ENCODE assay signal across 24 cellular contexts in genomic region chr12:98466970-98467369, GRCh38. TPM values are rescaled to one million over a fixed set of nuclear protein-coding genes. Genes with fewer than 3 reads are reported as not detected.
DNase-seq lines count a peak whose midpoint lies in the region; ATAC-seq, FAIRE-seq and TF ChIP-seq lines count a peak whose summit lies in the region.
"Had no signal": no experiment of that assay in that cellular context is flagged by ENCODE, and none has a peak within 500 bp of the region (broad histone marks: within the 10 kb centered on the region; RNA-seq: fewer than 3 reads in every experiment).

No MANE protein-coding gene starts in this region.

- no peaks in the 10 kb centered on the region; the same call in 2 of the 3 replicates for H3K9me3 ChIP-seq in GM12878 (replicated peaks; ENCODE audit: control insufficient read depth, insufficient read depth, low read length)
- H3K9me3 ChIP-seq: BE2C had no signal

- CTCF ChIA-PET in GM12878 (lab: Yijun Ruan, JAX), result interaction anchor here (0.6 to 1.3 kb wide), 2 partner anchors 9 to 41 kb away, joined by 3 to 4 read pairs; no protein-coding TSS in a partner anchor

- H3K36me3 Mint-ChIP-seq in activated T-cell treated with anti-CD3 and anti-CD28 coated beads, Interleukin-2, amount 50 U/mL, for 72 hours (ENCODE audit: insufficient read depth in 2 of 2), result no peaks in the 10 kb centered on the region
- H3K36me3 Mint-ChIP-seq in activated T-cell treated with anti-CD3 and anti-CD28 coated beads, Interleukin-2, amount 50 U/mL, for 24 hours (ENCODE audit: low read depth), result no peaks in the 10 kb centered on the region
- no peaks in the 10 kb centered on the region for H3K36me3 Mint-ChIP-seq in stimulated activated memory B cell treated with anti-CD40 and anti-IgM and Interleukin-4, amounts not matched to agents 10 μg/mL and 1 μg/mL and 100 μg/mL, for 72 hours
- H3K36me3 Mint-ChIP-seq: CD8-positive, alpha-beta T cell had no signal

- intact Hi-C loops in GM12878 (cut with micrococcal nuclease; ENCODE audit: unreplicated experiment), result no loop called here

- no peak overlapping the region for H2AFZ ChIP-seq in GM12878 (ENCODE audit: control insufficient read depth, low read depth, low read length)

- H3K9me3 Mint-ChIP-seq in activated T-cell treated with anti-CD3 and anti-CD28 coated beads, Interleukin-2, amount 50 U/mL, for 72 hours, result no peaks in the 10 kb centered on the region
- no peaks in the 10 kb centered on the region for H3K9me3 Mint-ChIP-seq in activated T-cell treated with anti-CD3 and anti-CD28 coated beads, Interleukin-2, amount 50 U/mL, for 24 hours
- no peaks in the 10 kb centered on the region for H3K9me3 Mint-ChIP-seq in stimulated activated memory B cell treated with anti-CD40 and anti-IgM and Interleukin-4, amounts not matched to agents 10 μg/mL and 1 μg/mL and 100 μg/mL, for 72 hours
- H3K9me3 Mint-ChIP-seq: CD8-positive, alpha-beta T cell; H9 had no signal

- no peak for FAIRE-seq in GM12878 (lab: Jason Lieb, UNC)
- FAIRE-seq: A204.1, GM12891, GM18507, H1, HTR-8/SVneo, K562 had no signal

- no peak for DNase-seq in activated T-cell treated with anti-CD3 and anti-CD28 coated beads, Interleukin-2, amount 50 U/mL, for 72 hours
- no peak for DNase-seq in activated T-cell treated with anti-CD3 and anti-CD28 coated beads, Interleukin-2, amount 50 U/mL, for 24 hours
- DNase-seq in CD1c-positive myeloid dendritic cell (ENCODE audit: extremely low spot score) (peak; percentile 41), GM12878 (ENCODE audit: low read depth, low spot score) (no peak), NCI-H69 (lab: John Stamatoyannopoulos, UW) (no peak)
- DNase-seq: ACHN; BE2C; Calu3; CD8-positive, alpha-beta T cell; DMS53; DND-41; EL; H9; IMR-90 had no signal

- H3K4me2 ChIP-seq in GM12878 (ENCODE audit: control insufficient read depth, insufficient read depth), result no peak overlapping the region

- no peak for TF ChIP-seq EP300 in GM12878 (IDR thresholded peaks at IDR 0.05; ENCODE audit: borderline replicate concordance in 1 of 2, control insufficient read depth in 1 of 2, low read depth in 2 of 2, low read length in 2 of 2)

- ATAC-seq in activated T-cell treated with anti-CD3 and anti-CD28 coated beads, Interleukin-2, amount 50 U/mL, for 72 hours (replicated peaks in 1 of 2), result peak; percentile 31 to 35
- ATAC-seq in HG02885 (IDR thresholded peaks at IDR 0.05; ENCODE audit: poor library complexity, unreplicated experiment), result peak; percentile 37
- ATAC-seq in GM12878, result peak; percentile 36
- no peak for ATAC-seq in GM21447 (IDR thresholded peaks at IDR 0.05; ENCODE audit: unreplicated experiment)
- ATAC-seq in stimulated activated memory B cell treated with anti-CD40 and anti-IgM and Interleukin-4, amounts not matched to agents 10 μg/mL and 1 μg/mL and 100 μg/mL, for 72 hours, result no peak
- ATAC-seq: CD8-positive, alpha-beta T cell; K562 had no signal

- no peaks in the 10 kb centered on the region for H3K36me3 ChIP-seq in GM12878 (ENCODE audit: control insufficient read depth in 2 of 2, insufficient read depth in 2 of 2, low read length in 1 of 2)
- H3K36me3 ChIP-seq: BE2C had no signal

- no peaks in the 10 kb centered on the region for H3K79me2 ChIP-seq in GM12878 (ENCODE audit: control insufficient read depth, insufficient read depth, low read length)

- H3K27me3 ChIP-seq in GM12878 (replicated peaks in 1 of 2; ENCODE audit: control insufficient read depth in 2 of 2, insufficient read depth in 2 of 2, low read length in 1 of 2), result no peaks in the 10 kb centered on the region; a peak in 1 of 4 replicates
- H3K27me3 ChIP-seq: BE2C had no signal

- H3K4me3 ChIP-seq in GM12878, result no peak overlapping the region
- H3K4me3 ChIP-seq: K562 had no signal

- no peaks in the 10 kb centered on the region for H3K27me3 Mint-ChIP-seq in activated T-cell treated with anti-CD3 and anti-CD28 coated beads, Interleukin-2, amount 50 U/mL, for 72 hours (ENCODE audit: low read depth)
- no peaks in the 10 kb centered on the region for H3K27me3 Mint-ChIP-seq in activated T-cell treated with anti-CD3 and anti-CD28 coated beads, Interleukin-2, amount 50 U/mL, for 24 hours
- H3K27me3 Mint-ChIP-seq in stimulated activated memory B cell treated with anti-CD40 and anti-IgM and Interleukin-4, amounts not matched to agents 10 μg/mL and 1 μg/mL and 100 μg/mL, for 72 hours, result peaks cover 28% of the 10 kb centered on the region

- no peak for TF ChIP-seq RAD21 in GM12878 (IDR thresholded peaks at IDR 0.05; ENCODE audit: insufficient read depth, low read depth, low read length)

- H3K27ac ChIP-seq in GM12878 (ENCODE audit: control insufficient read depth, insufficient read depth), result no peak overlapping the region
- H3K27ac ChIP-seq: C4-2B had no signal

- TF ChIP-seq POLR2A in GM12878 (IDR thresholded peaks at IDR 0.05; ENCODE audit: low read depth, low read length), result no peak

- no peak for TF ChIP-seq CTCF in GM12878 (IDR thresholded peaks at IDR 0.05 in 2 of 3, conservative IDR thresholded peaks at IDR 0.05 in 1 of 3; ENCODE audit: control insufficient read depth in 2 of 3, extremely low read depth in 1 of 3, insufficient read depth in 1 of 3, low read depth in 3 of 3, low read length in 3 of 3)

- H3K27ac Mint-ChIP-seq in activated T-cell treated with anti-CD3 and anti-CD28 coated beads, Interleukin-2, amount 50 U/mL, for 72 hours, result no peak overlapping the region
- H3K27ac Mint-ChIP-seq in activated T-cell treated with anti-CD3 and anti-CD28 coated beads, Interleukin-2, amount 50 U/mL, for 24 hours, result no peak overlapping the region
- no peak overlapping the region for H3K27ac Mint-ChIP-seq in stimulated activated memory B cell treated with anti-CD40 and anti-IgM and Interleukin-4, amounts not matched to agents 10 μg/mL and 1 μg/mL and 100 μg/mL, for 72 hours
- H3K27ac Mint-ChIP-seq: CD8-positive, alpha-beta T cell; H9 had no signal

- BruUV-seq in GM12878 (replicated peaks; lab: Mats Ljungman, UMichigan), result no TSS peak

- 3% methylated on average over 3 of the region's 3 CpGs for WGBS in GM12878 (ENCODE audit: insufficient coverage, insufficient replicate concordance, low lambda C conversion rate, missing lambda C conversion rate)

- H3K9ac ChIP-seq in GM12878 (ENCODE audit: control insufficient read depth, insufficient read depth, low read length), result no peak overlapping the region

- POLR2A ChIA-PET in GM12878 (lab: Charles Lee), result no interaction called here

- H3K4me1 ChIP-seq in GM12878 (ENCODE audit: control insufficient read depth, insufficient read depth, low read length), result peaks cover 11% of the 10 kb centered on the region
- H3K4me1 ChIP-seq: BE2C had no signal

- SMC1A ChIA-PET in GM12878 (lab: Charles Lee; ENCODE audit: uncharacterized antibody, unreplicated experiment), result no interaction called here

- no peaks in the 10 kb centered on the region for H4K20me1 ChIP-seq in GM12878 (ENCODE audit: control insufficient read depth, insufficient read depth)

- in situ Hi-C loops in GM12878 (cut with MboI), result no loop called here

- H3K4me3 Mint-ChIP-seq in activated T-cell treated with anti-CD3 and anti-CD28 coated beads, Interleukin-2, amount 50 U/mL, for 72 hours, result no peak overlapping the region
- no peak overlapping the region for H3K4me3 Mint-ChIP-seq in activated T-cell treated with anti-CD3 and anti-CD28 coated beads, Interleukin-2, amount 50 U/mL, for 24 hours
- H3K4me3 Mint-ChIP-seq in stimulated activated memory B cell treated with anti-CD40 and anti-IgM and Interleukin-4, amounts not matched to agents 10 μg/mL and 1 μg/mL and 100 μg/mL, for 72 hours, result no peak overlapping the region
- H3K4me3 Mint-ChIP-seq: CD8-positive, alpha-beta T cell; H9 had no signal

- peaks cover 32% of the 10 kb centered on the region for H3K4me1 Mint-ChIP-seq in activated T-cell treated with anti-CD3 and anti-CD28 coated beads, Interleukin-2, amount 50 U/mL, for 72 hours (ENCODE audit: low read depth)
- H3K4me1 Mint-ChIP-seq in activated T-cell treated with anti-CD3 and anti-CD28 coated beads, Interleukin-2, amount 50 U/mL, for 24 hours (ENCODE audit: low read depth), result peaks cover 33% of the 10 kb centered on the region
- H3K4me1 Mint-ChIP-seq in stimulated activated memory B cell treated with anti-CD40 and anti-IgM and Interleukin-4, amounts not matched to agents 10 μg/mL and 1 μg/mL and 100 μg/mL, for 72 hours, result no peaks in the 10 kb centered on the region
- H3K4me1 Mint-ChIP-seq: H9 had no signal

- RAD21 ChIA-PET in GM12878 (lab: Charles Lee; ENCODE audit: unreplicated experiment), result no interaction called here

TF ChIP-seq in GM12878, 131 proteins besides CTCF, POLR2A, EP300 and RAD21 (continues in another document):
- no peak for TF ChIP-seq SP1 (IDR thresholded peaks at IDR 0.05; ENCODE audit: low read depth, low read length)

RNA-seq across cellular contexts. Expression of gene TMPO, which starts 48.4 kb away (rescaled TPM):
- total RNA-seq in activated T-cell treated with anti-CD3 and anti-CD28 coated beads, Interleukin-2, amount 50 U/mL, for 72 hours, result 100 to 1,000 TPM; 236 to 248 TPM
- total RNA-seq in GM12878 (2013; cell fraction: nucleolus; rRNA removed), result 460 and 483 TPM in 2 replicates
- total RNA-seq in GM12878 (2014; rRNA removed) (209 and 233 TPM in 2 replicates), GM12878 (2014; rRNA removed; fragmentation: Illumina TruSeq; extraction: Trizol) (246 and 252 TPM in 2 replicates), GM12878 (2021) (237 and 245 TPM in 2 replicates)
- polyA plus RNA-seq in GM12878 (2011; ENCODE audit: low read depth), result 46.2 TPM
- polyA plus RNA-seq in GM12878 (2011; rRNA removed) (224 and 327 TPM in 2 replicates), GM12878 (2014; fragmentation: Illumina TruSeq; extraction: Trizol) (200 and 227 TPM in 2 replicates), GM12878 (2014; fragmentation: Nextera tagmentation; extraction: Ambion mirVana) (10 to 100 TPM; 79.8 to 88.3 TPM), GM12878 (2014; rRNA removed) (104 and 112 TPM in 2 replicates), GM12878 (2016; fragmentation: Nextera tagmentation; extraction: Ambion mirVana) (100 to 1,000 TPM; 154 to 158 TPM)
- 73.4 and 76.0 TPM in 2 replicates for polyA plus RNA-seq in GM12878 (2011; cell fraction: cytosol; rRNA removed)
- 95.8 and 126 TPM in 2 replicates for polyA plus RNA-seq in GM12878 (2011; cell fraction: nucleus; rRNA removed)
- 81.6 and 82.1 TPM in 2 replicates for polyA plus RNA-seq in GM12878 (2012)
- 120 and 166 TPM in 2 replicates for polyA minus RNA-seq in GM12878 (2011; rRNA and poly(A)+ RNA removed)
- 114 and 121 TPM in 2 replicates for polyA minus RNA-seq in GM12878 (2011; cell fraction: cytosol; rRNA and poly(A)+ RNA removed)
- polyA minus RNA-seq in GM12878 (2011; cell fraction: nucleus; rRNA and poly(A)+ RNA removed), result 105 and 176 TPM in 2 replicates

Comparison
In these comparisons a context has a peak if more than half of its experiments do, and no peak if none do; other contexts are left out.
1. ATAC-seq: peak in activated T-cell treated with anti-CD3 and anti-CD28 coated beads, Interleukin-2, amount 50 U/mL, for 72 hours (2 of 2), HG02885 (single experiment) and GM12878 (single experiment); none in GM21447 (single experiment) and stimulated activated memory B cell treated with anti-CD40 and anti-IgM and Interleukin-4, amounts not matched to agents 10 μg/mL and 1 μg/mL and 100 μg/mL, for 72 hours (single experiment).